Comparison of ENCODE assay signal across 8 cellular contexts in genomic region chr3:159765025-159765859, GRCh38.
DNase-seq lines count a peak whose midpoint lies in the region; ATAC-seq and TF ChIP-seq lines count a peak whose summit lies in the region.

No MANE protein-coding gene starts in this region.

- H3K4me1 ChIP-seq in cardiac muscle cell (ENCODE audit: low read depth): peaks cover 7% of the 10 kb centered on the region

- no peaks in the 10 kb centered on the region for H3K36me3 Mint-ChIP-seq in activated T-cell treated with anti-CD3 and anti-CD28 coated beads, Interleukin-2, amount 50 U/mL, for 4 hours (ENCODE audit: insufficient read depth)

- peaks cover 48% of the 10 kb centered on the region for H3K27me3 Mint-ChIP-seq in activated T-cell treated with anti-CD3 and anti-CD28 coated beads, Interleukin-2, amount 50 U/mL, for 4 hours (ENCODE audit: low read depth)

- no peaks in the 10 kb centered on the region for H3K9me3 Mint-ChIP-seq in activated T-cell treated with anti-CD3 and anti-CD28 coated beads, Interleukin-2, amount 50 U/mL, for 4 hours

- H3K27ac ChIP-seq in cardiac muscle cell: peak overlapping the region; percentile 57

- H3K9me3 ChIP-seq in cardiac muscle cell (ENCODE audit: low read depth): no peaks in the 10 kb centered on the region

- no peaks in the 10 kb centered on the region for H3K36me3 ChIP-seq in cardiac muscle cell

- no peak for TF ChIP-seq CTCF in cardiac muscle cell (IDR thresholded peaks at IDR 0.05; ENCODE audit: low read depth, low read length)

- peaks cover 13% of the 10 kb centered on the region for H3K4me1 Mint-ChIP-seq in activated T-cell treated with anti-CD3 and anti-CD28 coated beads, Interleukin-2, amount 50 U/mL, for 4 hours (ENCODE audit: low read depth)

- H3K4me3 Mint-ChIP-seq in activated T-cell treated with anti-CD3 and anti-CD28 coated beads, Interleukin-2, amount 50 U/mL, for 4 hours: peak overlapping the region; percentile 43

- peak overlapping the region; percentile 53 for H3K4me3 ChIP-seq in cardiac muscle cell

- no peak for DNase-seq in activated T-cell treated with anti-CD3 and anti-CD28 coated beads, Interleukin-2, amount 50 U/mL, for 4 hours
- no peak for DNase-seq in activated T-cell treated with anti-CD3 and anti-CD28 coated beads, Interleukin-2, amount 50 U/mL, for 1 hour
- DNase-seq in NCI-H2196 treated with DMSO at 0.1 percent for 48 hours (lab: John Stamatoyannopoulos, UW; ENCODE audit: unreplicated experiment) (peak; percentile 76), amniotic epithelial cell (ENCODE audit: low read depth) (peak; percentile 95), cardiac muscle cell (ENCODE audit: low read depth in 1 of 2, low spot score in 1 of 2) (peak; percentile 61 to 94), occipital lobe (lab: John Stamatoyannopoulos, UW) (peak; percentile 62), midbrain (lab: John Stamatoyannopoulos, UW) (no peak)

- no peak for ATAC-seq in activated T-cell treated with anti-CD3 and anti-CD28 coated beads, Interleukin-2, amount 50 U/mL, for 4 hours
- ATAC-seq in HG03280 (IDR thresholded peaks at IDR 0.05; ENCODE audit: unreplicated experiment): no peak

- H3K27me3 ChIP-seq in cardiac muscle cell: no peaks in the 10 kb centered on the region

Comparison
In these comparisons a context has a peak if more than half of its experiments do, and no peak if none do; other contexts are left out.
1. DNase-seq: peak in NCI-H2196 treated with DMSO at 0.1 percent for 48 hours (single experiment), amniotic epithelial cell (single experiment), cardiac muscle cell (2 of 2) and occipital lobe (single experiment); none in activated T-cell treated with anti-CD3 and anti-CD28 coated beads, Interleukin-2, amount 50 U/mL, for 4 hours (single experiment), activated T-cell treated with anti-CD3 and anti-CD28 coated beads, Interleukin-2, amount 50 U/mL, for 1 hour (single experiment) and midbrain (single experiment).